In genomic region chr5:142828797-142829535, GRCh38 we compare ENCODE assay signal across 17 cellular contexts. TPM values are rescaled to one million over a fixed set of nuclear protein-coding genes. Genes with fewer than 3 reads are reported as not detected.
DNase-seq lines count a peak whose midpoint lies in the region; ATAC-seq and TF ChIP-seq lines count a peak whose summit lies in the region.
"Had no signal": no experiment of that assay in that cellular context is flagged by ENCODE, and none has a peak within 500 bp of the region (broad histone marks: within the 10 kb centered on the region; RNA-seq: fewer than 3 reads in every experiment).

No MANE protein-coding gene starts in this region.

- peak overlapping the region; percentile 75 for H3K4me2 ChIP-seq in PC-9

- no peaks in the 10 kb centered on the region for H3K27me3 Mint-ChIP-seq in osteocyte (ENCODE audit: unreplicated experiment)
- H3K27me3 Mint-ChIP-seq: B cell had no signal

- TF ChIP-seq POLR2A in heart left ventricle (IDR thresholded peaks at IDR 0.05) (no peak), prostate gland (IDR thresholded peaks at IDR 0.05) (no peak)

- H3K4me3 Mint-ChIP-seq in osteocyte (ENCODE audit: unreplicated experiment): no peak overlapping the region
- H3K4me3 Mint-ChIP-seq: B cell had no signal

- POLR2A ChIA-PET in HEK293 (lab: Yijun Ruan, JAX): no interaction called here
- POLR2A ChIA-PET in PC-9 (lab: Charles Lee; ENCODE audit: unreplicated experiment): no interaction called here

- H3K9me3 ChIP-seq in HEK293 (ENCODE audit: control insufficient read depth, insufficient read depth, low read depth, low read length): no peaks in the 10 kb centered on the region
- H3K9me3 ChIP-seq in PC-9 (ENCODE audit: insufficient read depth, low read depth): no peaks in the 10 kb centered on the region
- H3K9me3 ChIP-seq in heart left ventricle: no peaks in the 10 kb centered on the region
- H3K9me3 ChIP-seq in prostate gland: no peaks in the 10 kb centered on the region
- H3K9me3 ChIP-seq: suprapubic skin had no signal

- no peak for DNase-seq in PC-9
- peak in 1 of 5 donors; percentile 55 for DNase-seq in heart left ventricle
- no peak for DNase-seq in osteocyte (ENCODE audit: extremely low spot score, unreplicated experiment)
- DNase-seq in prostate gland (ENCODE audit: low spot score): no peak
- no peak for DNase-seq in NCI-H446 treated with DMSO at 0.1 percent for 48 hours (lab: John Stamatoyannopoulos, UW)
- DNase-seq in activated gamma-delta T cell (lab: John Stamatoyannopoulos, UW): no peak
- DNase-seq: activated CD4-positive, alpha-beta T cell treated with anti-CD3 and anti-CD28 coated beads for 48 hours; activated CD8-positive, alpha-beta memory T cell treated with anti-CD3 and anti-CD28 coated beads, Interleukin-2, amount 50 U/mL, for 48 hours; activated naive CD4-positive, alpha-beta T cell treated with Interleukin-2 at 50 U/mL for 16 hours; Karpas-422; NCI-H1092; stimulated activated CD4-positive, alpha-beta T cell treated with anti-CD3 and anti-CD28 coated beads, Interleukin-4, amount 100 ng/mL, for 4 hours had no signal

- H3K36me3 Mint-ChIP-seq in osteocyte (ENCODE audit: unreplicated experiment): peaks cover 4% of the 10 kb centered on the region

- H4K20me1 ChIP-seq in PC-9 (ENCODE audit: insufficient read depth): no peaks in the 10 kb centered on the region

- WGBS in heart left ventricle, 4 donors: 51 to 80% (median 62%) methylated on average over 5 of the region's 5 CpGs
- 88% methylated on average over 5 of the region's 5 CpGs for WGBS in prostate gland

- H3K27ac Mint-ChIP-seq in osteocyte (ENCODE audit: unreplicated experiment): peak overlapping the region; percentile 12
- H3K27ac Mint-ChIP-seq: B cell had no signal

- H3K4me3 ChIP-seq in HEK293 (ENCODE audit: low read depth, low read length) (no peak overlapping the region), PC-9 (no peak overlapping the region), heart left ventricle (no peak overlapping the region), prostate gland (no peak overlapping the region)
- H3K4me3 ChIP-seq: suprapubic skin had no signal

- H3K36me3 ChIP-seq in HEK293 (ENCODE audit: control insufficient read depth in 2 of 2, insufficient read depth in 1 of 2, low read length in 2 of 2) (no peaks in the 10 kb centered on the region), PC-9 (ENCODE audit: low read depth) (no peaks in the 10 kb centered on the region), heart left ventricle (no peaks in the 10 kb centered on the region), prostate gland (no peaks in the 10 kb centered on the region)
- H3K36me3 ChIP-seq: suprapubic skin had no signal

- H3K4me1 Mint-ChIP-seq in osteocyte (ENCODE audit: unreplicated experiment): peaks cover 68% of the 10 kb centered on the region

- intact Hi-C loops in PC-9 (cut with micrococcal nuclease; ENCODE audit: unreplicated experiment) (no loop called here), heart left ventricle (cut with DNase I) (loop anchor here in 3 of 10 donors (5.0 kb wide), 3 partner anchors 33 to 47 kb away; no protein-coding TSS in a partner anchor), prostate gland (cut with DNase I) (loop anchor here (10.0 kb wide), 1 partner anchor 54 kb away; the partner anchor contains the start of gene ARHGAP26)

- H3K9me3 Mint-ChIP-seq in osteocyte (ENCODE audit: unreplicated experiment): no peaks in the 10 kb centered on the region

- peaks cover 40% of the 10 kb centered on the region for H3K4me1 ChIP-seq in HEK293 (ENCODE audit: control insufficient read depth, insufficient read depth, low read length)
- peaks cover 55% of the 10 kb centered on the region for H3K4me1 ChIP-seq in PC-9 (replicated peaks; ENCODE audit: insufficient read depth)
- H3K4me1 ChIP-seq in heart left ventricle: peaks cover 0 to 85% (median 62%) of the 10 kb centered on the region in 12 donors
- H3K4me1 ChIP-seq in prostate gland (replicated peaks): no peaks in the 10 kb centered on the region

- no peak overlapping the region for H3K27ac ChIP-seq in HEK293 (ENCODE audit: extremely low read depth, low read depth, low read length)
- H3K27ac ChIP-seq in PC-9: peak overlapping the region; percentile 82
- peak overlapping the region in 11 of 12 donors; percentile 17 to 75 (median 58) for H3K27ac ChIP-seq in heart left ventricle
- no peak overlapping the region for H3K27ac ChIP-seq in prostate gland
- H3K27ac ChIP-seq: epithelial cell of prostate, parathyroid adenoma, suprapubic skin had no signal

- ATAC-seq in heart left ventricle: peak; percentile 25 to 78 (median 43)

- peaks cover 45% of the 10 kb centered on the region for H3F3A ChIP-seq in PC-9 (ENCODE audit: insufficient read depth, low read depth)

- H3K27me3 ChIP-seq in PC-9 (ENCODE audit: insufficient read depth, low read depth) (no peaks in the 10 kb centered on the region), heart left ventricle (no peaks in the 10 kb centered on the region), prostate gland (replicated peaks; ENCODE audit: insufficient read depth) (no peaks in the 10 kb centered on the region)
- H3K27me3 ChIP-seq: suprapubic skin had no signal

- CTCF ChIA-PET in HEK293 (lab: Yijun Ruan, JAX): interaction anchor here (0.9 to 1.0 kb wide), 2 partner anchors 113 to 116 kb away, joined by 3 read pairs; no protein-coding TSS in a partner anchor
- CTCF ChIA-PET in PC-9 (lab: Charles Lee): no interaction called here

- H2AFZ ChIP-seq in PC-9: no peak overlapping the region
- H2AFZ ChIP-seq: parathyroid adenoma had no signal

- BruUV-seq in PC-9 (replicated peaks; lab: Mats Ljungman, UMichigan): no TSS peak

- TF ChIP-seq CTCF in HEK293 (tag by site-specific recombination; IDR thresholded peaks at IDR 0.05) (no peak), PC-9 (conservative IDR thresholded peaks at IDR 0.05) (no peak), heart left ventricle (IDR thresholded peaks at IDR 0.05) (no peak), osteocyte (IDR thresholded peaks at IDR 0.05) (no peak), prostate gland (IDR thresholded peaks at IDR 0.05) (no peak)

- no peaks in the 10 kb centered on the region for H3K9me2 ChIP-seq in PC-9 (ENCODE audit: insufficient read depth)

- H3K79me2 ChIP-seq in PC-9 (ENCODE audit: low read depth): peaks cover 41% of the 10 kb centered on the region
- H3K79me2 ChIP-seq: parathyroid adenoma had no signal

TF ChIP-seq in HEK293, 187 proteins besides CTCF, POLR2A, EP300 and RAD21:
- no peak for TF ChIP-seq ZNF266 (tag by site-specific recombination; IDR thresholded peaks at IDR 0.05; ENCODE audit: low read depth)
- TF ChIP-seq ZSCAN23 (tag by site-specific recombination; IDR thresholded peaks at IDR 0.05): no peak
- TF ChIP-seq PRDM4 (tag by site-specific recombination; IDR thresholded peaks at IDR 0.05): peak; percentile 52; the same call in 1 of the 2 replicates

RNA-seq across cellular contexts. Expression of gene ARHGAP26, which starts 58.8 kb away (rescaled TPM):
- total RNA-seq in PC-9 (2021) (23.0 and 29.7 TPM in 2 replicates), heart left ventricle (10 to 100 TPM; 22.9 to 52.1 (median 35.6) TPM), osteocyte (14.1 and 15.1 TPM in 2 replicates), prostate gland (10 to 100 TPM; 11.7 to 39.8 TPM)
- polyA plus RNA-seq in heart left ventricle: 10 to 100 TPM; 11.9 to 18.2 TPM

Comparison
In these comparisons a context has a peak if more than half of its experiments do, and no peak if none do; other contexts are left out.
1. H3K27ac ChIP-seq: peak in PC-9 (single experiment) and heart left ventricle (11 of 12); none in HEK293 (single experiment) and prostate gland (0 of 2).